Comparison of ENCODE assay signal across 1 cellular context in genomic region chr1:15428252-15428651, GRCh38.
TF ChIP-seq lines count a peak whose summit lies in the region.

No MANE protein-coding gene starts in this region.

TF ChIP-seq in K562, 482 proteins besides CTCF, POLR2A, EP300 and RAD21:
- TF ChIP-seq CEBPG (CRISPR knock-in tag; IDR thresholded peaks at IDR 0.05): peak; percentile 55; the same call in 1 of the 2 replicates
- peak; percentile 23 to 41; a peak in 1 of 4 replicates for TF ChIP-seq CEBPG (tag; conservative IDR thresholded peaks at IDR 0.05 in 1 of 2, IDR thresholded peaks at IDR 0.05 in 1 of 2)
- TF ChIP-seq CEBPB (tag; IDR thresholded peaks at IDR 0.05): peak; percentile 86
